In genomic region chr7:100053201-100053600, GRCh38 we compare ENCODE assay signal across 8 cellular contexts. TPM values are rescaled to one million over a fixed set of nuclear protein-coding genes. Genes with fewer than 3 reads are reported as not detected.
DNase-seq lines count a peak whose midpoint lies in the region; ATAC-seq and TF ChIP-seq lines count a peak whose summit lies in the region.

No MANE protein-coding gene starts in this region.

- ATAC-seq in HG02870 (IDR thresholded peaks at IDR 0.05; ENCODE audit: unreplicated experiment) = no peak
- ATAC-seq in GM19397 (IDR thresholded peaks at IDR 0.05; ENCODE audit: unreplicated experiment) = no peak

- TF ChIP-seq CTCF in LNCaP clone FGC (IDR thresholded peaks at IDR 0.05; ENCODE audit: control insufficient read depth, extremely low read depth, insufficient read depth) = peak; percentile 43

- DNase-seq in activated T-cell treated with anti-CD3 and anti-CD28 coated beads for 24 hours (ENCODE audit: low read depth) (peak; percentile 10), LNCaP clone FGC (ENCODE audit: low read depth) (peak; percentile 59), OCI-M1 (lab: John Stamatoyannopoulos, UW) (peak; percentile 85), lung microvascular endothelial cell (ENCODE audit: low read depth in 2 of 2) (peak; percentile 85 to 86)
- DNase-seq in activated T-cell treated with anti-CD3 and anti-CD28 coated beads, Interleukin-2, amount 50 U/mL, for 48 hours = no peak
- DNase-seq in central memory CD4-positive, alpha-beta T cell = peak; percentile 21

- no peak overlapping the region for H3K4me3 ChIP-seq in LNCaP clone FGC (ENCODE audit: low read depth, low read length)

RNA-seq across cellular contexts. Expression of gene ZSCAN21, which starts 3.6 kb away (rescaled TPM):
- 5.2 and 7.7 TPM in 2 replicates for total RNA-seq in lung microvascular endothelial cell

RNA-seq across cellular contexts. Expression of gene ZNF3, which starts 28.3 kb away (rescaled TPM):
- total RNA-seq in lung microvascular endothelial cell = 18.1 and 26.0 TPM in 2 replicates

RNA-seq across cellular contexts. Expression of gene COPS6, which starts 35.6 kb away (rescaled TPM):
- 57.1 and 73.9 TPM in 2 replicates for total RNA-seq in lung microvascular endothelial cell

RNA-seq across cellular contexts. Expression of gene ZKSCAN1, which starts 37.8 kb away (rescaled TPM):
- total RNA-seq in lung microvascular endothelial cell = 20.7 and 30.0 TPM in 2 replicates

RNA-seq across cellular contexts. Expression of gene MCM7, which starts 48.0 kb away (rescaled TPM):
- 25.8 and 61.0 TPM in 2 replicates for total RNA-seq in lung microvascular endothelial cell

Comparison
In these comparisons a context has a peak if more than half of its experiments do, and no peak if none do; other contexts are left out.
1. DNase-seq: peak in activated T-cell treated with anti-CD3 and anti-CD28 coated beads for 24 hours (single experiment), LNCaP clone FGC (single experiment), OCI-M1 (single experiment), central memory CD4-positive, alpha-beta T cell (single experiment) and lung microvascular endothelial cell (2 of 2); none in activated T-cell treated with anti-CD3 and anti-CD28 coated beads, Interleukin-2, amount 50 U/mL, for 48 hours (0 of 2).